In the genomic region with DNA sequence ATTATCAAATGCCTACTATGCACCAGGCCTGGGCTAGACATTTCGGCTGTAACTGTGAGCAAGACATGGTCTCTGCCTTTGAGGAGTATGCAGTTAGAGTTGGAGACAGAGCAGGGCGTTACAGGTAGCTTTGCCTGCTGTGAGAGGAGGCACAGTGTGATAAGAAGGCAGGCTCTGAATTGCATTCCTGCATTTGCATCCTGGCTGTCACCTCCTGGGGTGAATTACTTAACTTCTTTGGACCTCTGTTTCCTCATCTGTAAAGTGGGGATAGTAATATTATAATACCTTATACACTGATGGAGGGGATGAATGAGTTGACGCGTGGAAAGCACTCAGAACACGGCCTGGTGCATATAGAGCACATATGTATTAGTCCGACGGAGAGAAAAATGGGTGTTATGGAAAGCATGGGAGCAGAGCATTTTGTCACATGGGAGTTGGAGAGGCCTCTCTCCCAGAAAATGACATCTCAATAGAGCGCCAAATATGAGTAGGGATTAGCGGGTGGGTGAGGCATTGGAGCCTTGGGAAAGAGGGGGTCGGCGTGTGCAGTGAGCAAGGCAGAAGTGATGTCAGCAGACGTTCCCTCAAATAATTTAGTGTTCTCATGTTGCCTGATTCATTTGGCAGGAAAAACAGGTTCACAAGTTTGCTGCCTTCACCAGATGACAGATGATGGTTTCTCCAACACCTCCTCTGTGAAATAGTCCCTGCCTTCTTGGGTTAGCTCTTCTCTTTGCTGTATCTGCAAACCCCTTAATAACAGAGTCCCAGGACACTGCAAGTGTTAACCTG, we compare ENCODE assay signal across 2 cellular contexts.
TF ChIP-seq lines count a peak whose summit lies in the region.

No MANE protein-coding gene starts in this region.

TF ChIP-seq in GM23338, 12 proteins besides CTCF, POLR2A, EP300 and RAD21 (continued from another document):
- TF ChIP-seq, protein P1, sequence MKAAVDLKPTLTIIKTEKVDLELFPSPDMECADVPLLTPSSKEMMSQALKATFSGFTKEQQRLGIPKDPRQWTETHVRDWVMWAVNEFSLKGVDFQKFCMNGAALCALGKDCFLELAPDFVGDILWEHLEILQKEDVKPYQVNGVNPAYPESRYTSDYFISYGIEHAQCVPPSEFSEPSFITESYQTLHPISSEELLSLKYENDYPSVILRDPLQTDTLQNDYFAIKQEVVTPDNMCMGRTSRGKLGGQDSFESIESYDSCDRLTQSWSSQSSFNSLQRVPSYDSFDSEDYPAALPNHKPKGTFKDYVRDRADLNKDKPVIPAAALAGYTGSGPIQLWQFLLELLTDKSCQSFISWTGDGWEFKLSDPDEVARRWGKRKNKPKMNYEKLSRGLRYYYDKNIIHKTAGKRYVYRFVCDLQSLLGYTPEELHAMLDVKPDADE (IDR thresholded peaks at IDR 0.05): no peak
- no peak for TF ChIP-seq EZH2phosphoT487 (IDR thresholded peaks at IDR 0.05; ENCODE audit: unreplicated experiment)
- TF ChIP-seq CREB1 (CRISPR knock-in tag; IDR thresholded peaks at IDR 0.05; ENCODE audit: low read depth): no peak
- no peak for TF ChIP-seq ZNF114 (CRISPR knock-in tag; IDR thresholded peaks at IDR 0.05)
- TF ChIP-seq, protein P2, sequence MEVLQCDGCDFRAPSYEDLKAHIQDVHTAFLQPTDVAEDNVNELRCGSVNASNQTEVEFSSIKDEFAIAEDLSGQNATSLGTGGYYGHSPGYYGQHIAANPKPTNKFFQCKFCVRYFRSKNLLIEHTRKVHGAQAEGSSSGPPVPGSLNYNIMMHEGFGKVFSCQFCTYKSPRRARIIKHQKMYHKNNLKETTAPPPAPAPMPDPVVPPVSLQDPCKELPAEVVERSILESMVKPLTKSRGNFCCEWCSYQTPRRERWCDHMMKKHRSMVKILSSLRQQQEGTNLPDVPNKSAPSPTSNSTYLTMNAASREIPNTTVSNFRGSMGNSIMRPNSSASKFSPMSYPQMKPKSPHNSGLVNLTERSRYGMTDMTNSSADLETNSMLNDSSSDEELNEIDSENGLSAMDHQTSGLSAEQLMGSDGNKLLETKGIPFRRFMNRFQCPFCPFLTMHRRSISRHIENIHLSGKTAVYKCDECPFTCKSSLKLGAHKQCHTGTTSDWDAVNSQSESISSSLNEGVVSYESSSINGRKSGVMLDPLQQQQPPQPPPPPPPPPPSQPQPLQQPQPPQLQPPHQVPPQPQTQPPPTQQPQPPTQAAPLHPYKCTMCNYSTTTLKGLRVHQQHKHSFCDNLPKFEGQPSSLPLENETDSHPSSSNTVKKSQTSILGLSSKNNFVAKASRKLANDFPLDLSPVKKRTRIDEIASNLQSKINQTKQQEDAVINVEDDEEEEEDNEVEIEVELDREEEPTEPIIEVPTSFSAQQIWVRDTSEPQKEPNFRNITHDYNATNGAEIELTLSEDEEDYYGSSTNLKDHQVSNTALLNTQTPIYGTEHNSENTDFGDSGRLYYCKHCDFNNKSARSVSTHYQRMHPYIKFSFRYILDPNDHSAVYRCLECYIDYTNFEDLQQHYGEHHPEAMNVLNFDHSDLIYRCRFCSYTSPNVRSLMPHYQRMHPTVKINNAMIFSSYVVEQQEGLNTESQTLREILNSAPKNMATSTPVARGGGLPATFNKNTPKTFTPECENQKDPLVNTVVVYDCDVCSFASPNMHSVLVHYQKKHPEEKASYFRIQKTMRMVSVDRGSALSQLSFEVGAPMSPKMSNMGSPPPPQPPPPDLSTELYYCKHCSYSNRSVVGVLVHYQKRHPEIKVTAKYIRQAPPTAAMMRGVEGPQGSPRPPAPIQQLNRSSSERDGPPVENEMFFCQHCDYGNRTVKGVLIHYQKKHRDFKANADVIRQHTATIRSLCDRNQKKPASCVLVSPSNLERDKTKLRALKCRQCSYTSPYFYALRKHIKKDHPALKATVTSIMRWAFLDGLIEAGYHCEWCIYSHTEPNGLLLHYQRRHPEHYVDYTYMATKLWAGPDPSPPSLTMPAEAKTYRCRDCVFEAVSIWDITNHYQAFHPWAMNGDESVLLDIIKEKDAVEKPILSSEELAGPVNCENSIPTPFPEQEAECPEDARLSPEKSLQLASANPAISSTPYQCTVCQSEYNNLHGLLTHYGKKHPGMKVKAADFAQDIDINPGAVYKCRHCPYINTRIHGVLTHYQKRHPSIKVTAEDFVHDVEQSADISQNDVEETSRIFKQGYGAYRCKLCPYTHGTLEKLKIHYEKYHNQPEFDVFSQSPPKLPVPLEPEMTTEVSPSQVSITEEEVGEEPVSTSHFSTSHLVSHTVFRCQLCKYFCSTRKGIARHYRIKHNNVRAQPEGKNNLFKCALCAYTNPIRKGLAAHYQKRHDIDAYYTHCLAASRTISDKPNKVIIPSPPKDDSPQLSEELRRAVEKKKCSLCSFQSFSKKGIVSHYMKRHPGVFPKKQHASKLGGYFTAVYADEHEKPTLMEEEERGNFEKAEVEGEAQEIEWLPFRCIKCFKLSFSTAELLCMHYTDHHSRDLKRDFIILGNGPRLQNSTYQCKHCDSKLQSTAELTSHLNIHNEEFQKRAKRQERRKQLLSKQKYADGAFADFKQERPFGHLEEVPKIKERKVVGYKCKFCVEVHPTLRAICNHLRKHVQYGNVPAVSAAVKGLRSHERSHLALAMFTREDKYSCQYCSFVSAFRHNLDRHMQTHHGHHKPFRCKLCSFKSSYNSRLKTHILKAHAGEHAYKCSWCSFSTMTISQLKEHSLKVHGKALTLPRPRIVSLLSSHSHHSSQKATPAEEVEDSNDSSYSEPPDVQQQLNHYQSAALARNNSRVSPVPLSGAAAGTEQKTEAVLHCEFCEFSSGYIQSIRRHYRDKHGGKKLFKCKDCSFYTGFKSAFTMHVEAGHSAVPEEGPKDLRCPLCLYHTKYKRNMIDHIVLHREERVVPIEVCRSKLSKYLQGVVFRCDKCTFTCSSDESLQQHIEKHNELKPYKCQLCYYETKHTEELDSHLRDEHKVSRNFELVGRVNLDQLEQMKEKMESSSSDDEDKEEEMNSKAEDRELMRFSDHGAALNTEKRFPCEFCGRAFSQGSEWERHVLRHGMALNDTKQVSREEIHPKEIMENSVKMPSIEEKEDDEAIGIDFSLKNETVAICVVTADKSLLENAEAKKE (CRISPR knock-in tag; IDR thresholded peaks at IDR 0.05): no peak
- no peak for TF ChIP-seq STAT1 (IDR thresholded peaks at IDR 0.05; ENCODE audit: unreplicated experiment)
- TF ChIP-seq, protein P3, sequence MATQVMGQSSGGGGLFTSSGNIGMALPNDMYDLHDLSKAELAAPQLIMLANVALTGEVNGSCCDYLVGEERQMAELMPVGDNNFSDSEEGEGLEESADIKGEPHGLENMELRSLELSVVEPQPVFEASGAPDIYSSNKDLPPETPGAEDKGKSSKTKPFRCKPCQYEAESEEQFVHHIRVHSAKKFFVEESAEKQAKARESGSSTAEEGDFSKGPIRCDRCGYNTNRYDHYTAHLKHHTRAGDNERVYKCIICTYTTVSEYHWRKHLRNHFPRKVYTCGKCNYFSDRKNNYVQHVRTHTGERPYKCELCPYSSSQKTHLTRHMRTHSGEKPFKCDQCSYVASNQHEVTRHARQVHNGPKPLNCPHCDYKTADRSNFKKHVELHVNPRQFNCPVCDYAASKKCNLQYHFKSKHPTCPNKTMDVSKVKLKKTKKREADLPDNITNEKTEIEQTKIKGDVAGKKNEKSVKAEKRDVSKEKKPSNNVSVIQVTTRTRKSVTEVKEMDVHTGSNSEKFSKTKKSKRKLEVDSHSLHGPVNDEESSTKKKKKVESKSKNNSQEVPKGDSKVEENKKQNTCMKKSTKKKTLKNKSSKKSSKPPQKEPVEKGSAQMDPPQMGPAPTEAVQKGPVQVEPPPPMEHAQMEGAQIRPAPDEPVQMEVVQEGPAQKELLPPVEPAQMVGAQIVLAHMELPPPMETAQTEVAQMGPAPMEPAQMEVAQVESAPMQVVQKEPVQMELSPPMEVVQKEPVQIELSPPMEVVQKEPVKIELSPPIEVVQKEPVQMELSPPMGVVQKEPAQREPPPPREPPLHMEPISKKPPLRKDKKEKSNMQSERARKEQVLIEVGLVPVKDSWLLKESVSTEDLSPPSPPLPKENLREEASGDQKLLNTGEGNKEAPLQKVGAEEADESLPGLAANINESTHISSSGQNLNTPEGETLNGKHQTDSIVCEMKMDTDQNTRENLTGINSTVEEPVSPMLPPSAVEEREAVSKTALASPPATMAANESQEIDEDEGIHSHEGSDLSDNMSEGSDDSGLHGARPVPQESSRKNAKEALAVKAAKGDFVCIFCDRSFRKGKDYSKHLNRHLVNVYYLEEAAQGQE (IDR thresholded peaks at IDR 0.05; ENCODE audit: unreplicated experiment): no peak

TF ChIP-seq in WTC11, 78 proteins besides CTCF, POLR2A, EP300 and RAD21:
- TF ChIP-seq, protein P4, sequence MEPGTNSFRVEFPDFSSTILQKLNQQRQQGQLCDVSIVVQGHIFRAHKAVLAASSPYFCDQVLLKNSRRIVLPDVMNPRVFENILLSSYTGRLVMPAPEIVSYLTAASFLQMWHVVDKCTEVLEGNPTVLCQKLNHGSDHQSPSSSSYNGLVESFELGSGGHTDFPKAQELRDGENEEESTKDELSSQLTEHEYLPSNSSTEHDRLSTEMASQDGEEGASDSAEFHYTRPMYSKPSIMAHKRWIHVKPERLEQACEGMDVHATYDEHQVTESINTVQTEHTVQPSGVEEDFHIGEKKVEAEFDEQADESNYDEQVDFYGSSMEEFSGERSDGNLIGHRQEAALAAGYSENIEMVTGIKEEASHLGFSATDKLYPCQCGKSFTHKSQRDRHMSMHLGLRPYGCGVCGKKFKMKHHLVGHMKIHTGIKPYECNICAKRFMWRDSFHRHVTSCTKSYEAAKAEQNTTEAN (CRISPR knock-in tag; IDR thresholded peaks at IDR 0.05): no peak
- TF ChIP-seq GTF2I (CRISPR knock-in tag; conservative IDR thresholded peaks at IDR 0.05): peak; percentile 92
TF ChIP-seq in WTC11: peak in this region for 1.
